In the genomic region with DNA sequence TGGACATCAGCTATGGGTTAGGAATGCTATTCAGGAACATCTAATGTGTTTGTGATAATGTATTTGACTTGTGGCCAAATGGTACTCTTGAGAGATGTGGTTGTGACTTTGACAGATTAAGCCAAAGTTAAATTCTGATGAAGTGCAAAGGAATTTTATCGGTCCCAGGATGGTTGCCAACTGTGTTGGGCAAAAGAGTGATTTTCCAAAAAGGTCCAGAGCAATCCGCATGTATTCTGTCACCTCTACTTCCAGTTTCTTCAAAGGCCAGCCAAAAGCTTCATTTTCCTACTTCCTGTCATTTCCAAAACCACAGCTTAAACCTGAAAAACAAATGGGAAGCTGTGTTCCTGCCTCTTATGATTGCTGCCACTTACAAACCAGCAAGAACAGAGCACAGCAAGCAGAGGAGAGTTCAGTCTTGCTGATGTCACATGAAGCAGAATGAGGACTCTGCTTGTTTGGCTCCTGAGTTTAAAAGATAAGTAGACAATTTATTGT, we compare ENCODE assay signal across 10 cellular contexts. TPM values are rescaled to one million over a fixed set of nuclear protein-coding genes. Genes with fewer than 3 reads are reported as not detected.
DNase-seq lines count a peak whose midpoint lies in the region; TF ChIP-seq lines count a peak whose summit lies in the region.
"Had no signal": no experiment of that assay in that cellular context is flagged by ENCODE, and none has a peak within 500 bp of the region (broad histone marks: within the 10 kb centered on the region; RNA-seq: fewer than 3 reads in every experiment).

No MANE protein-coding gene starts in this region.

- H3K27me3 ChIP-seq in BLaER1 (no peaks in the 10 kb centered on the region), mesenchymal stem cell (ENCODE audit: control insufficient read depth in 1 of 2, insufficient read depth in 1 of 2, low read length in 2 of 2) (peaks cover 0 to 30% of the 10 kb centered on the region in 2 experiments), Caco-2 (replicated peaks; ENCODE audit: control insufficient read depth, insufficient read depth, low read length) (no peaks in the 10 kb centered on the region), neuronal stem cell (ENCODE audit: control insufficient read depth in 3 of 3, insufficient read depth in 3 of 3, low read depth in 1 of 3, low read length in 3 of 3) (no peaks in the 10 kb centered on the region)

- no peaks in the 10 kb centered on the region for H3K79me1 ChIP-seq in mesenchymal stem cell (replicated peaks; ENCODE audit: low read length, poor library complexity, severe bottlenecking)
- H3K79me1 ChIP-seq in neuronal stem cell (ENCODE audit: low read depth, low read length), result no peaks in the 10 kb centered on the region

- intact Hi-C loops in Caco-2 (cut with micrococcal nuclease; ENCODE audit: unreplicated experiment), result no loop called here

- no peak overlapping the region for H3K18ac ChIP-seq in mesenchymal stem cell (ENCODE audit: low read depth in 1 of 2, low read length in 2 of 2)
- H3K18ac ChIP-seq in neuronal stem cell (ENCODE audit: low read length), result no peak overlapping the region

- no TSS peak for BruUV-seq in Caco-2 (replicated peaks; lab: Mats Ljungman, UMichigan)

- H3K4me3 Mint-ChIP-seq in IgD-negative memory B cell (peak overlapping the region in 2 of 4 donors; percentile 31 to 90), Caco-2 (ENCODE audit: unreplicated experiment) (no peak overlapping the region)

- CTCF ChIA-PET in Caco-2 (lab: Charles Lee), result no interaction called here

- H4K91ac ChIP-seq in mesenchymal stem cell (ENCODE audit: low read length) (no peak overlapping the region), neuronal stem cell (ENCODE audit: low read depth, low read length, poor library complexity) (no peak overlapping the region)

- POLR2A ChIA-PET in Caco-2 (lab: Charles Lee), result no interaction called here

- peaks cover 48 to 56% (median 51%) of the 10 kb centered on the region in 3 donors for H3K4me1 Mint-ChIP-seq in IgD-negative memory B cell
- H3K4me1 Mint-ChIP-seq in Caco-2 (ENCODE audit: low read depth, unreplicated experiment), result no peaks in the 10 kb centered on the region

- WGBS in mesenchymal stem cell, result 68% methylated on average over 2 of the region's 2 CpGs
- no CpG with 5 or more reads among the region's 2 CpGs for WGBS in neuronal stem cell (ENCODE audit: extremely low coverage in 2 of 2, insufficient read length in 2 of 2, insufficient replicate concordance in 1 of 2), 2 donors

- peak overlapping the region; percentile 64 for H3K9ac ChIP-seq in BLaER1
- H3K9ac ChIP-seq in mesenchymal stem cell (ENCODE audit: low read length), result peak overlapping the region; percentile 40
- H3K9ac ChIP-seq in neuronal stem cell (ENCODE audit: low read depth, low read length, poor library complexity), result no peak overlapping the region

- no peak overlapping the region for H2BK15ac ChIP-seq in mesenchymal stem cell (ENCODE audit: low read depth, poor library complexity, severe bottlenecking)
- no peak overlapping the region for H2BK15ac ChIP-seq in neuronal stem cell (ENCODE audit: low read length)

- no peak overlapping the region for H2BK120ac ChIP-seq in mesenchymal stem cell (ENCODE audit: low read depth, low read length)
- no peak overlapping the region for H2BK120ac ChIP-seq in neuronal stem cell (ENCODE audit: low read depth, low read length)

- no peak overlapping the region for H3K14ac ChIP-seq in mesenchymal stem cell (ENCODE audit: low read length in 2 of 2)
- H3K14ac ChIP-seq in neuronal stem cell (ENCODE audit: low read length), result no peak overlapping the region

- H3K27ac Mint-ChIP-seq in IgD-negative memory B cell (peak overlapping the region in 2 of 3 donors; percentile 12 to 96), Caco-2 (ENCODE audit: unreplicated experiment) (no peak overlapping the region)

- H3K27ac ChIP-seq in BLaER1 (peak overlapping the region; percentile 84), mesenchymal stem cell (ENCODE audit: low read length, poor library complexity, severe bottlenecking) (no peak overlapping the region), neuronal stem cell (replicated peaks; ENCODE audit: low read length) (no peak overlapping the region)

- TF ChIP-seq CTCF in cardiac fibroblast (IDR thresholded peaks at IDR 0.05; ENCODE audit: low read depth, low read length) (no peak), Caco-2 (IDR thresholded peaks at IDR 0.05; ENCODE audit: insufficient read depth in 1 of 2, low read depth in 1 of 2, low read length in 1 of 2, severe bottlenecking in 1 of 2, unreplicated experiment in 1 of 2) (no peak)

- H2AFZ ChIP-seq in mesenchymal stem cell (ENCODE audit: low read depth, low read length) (no peak overlapping the region), neuronal stem cell (ENCODE audit: low read length) (no peak overlapping the region)

- H3K4me2 ChIP-seq in BLaER1 (peak overlapping the region; percentile 75), mesenchymal stem cell (ENCODE audit: low read length, poor library complexity, severe bottlenecking) (no peak overlapping the region), neuronal stem cell (ENCODE audit: insufficient read depth, low read length, poor library complexity, severe bottlenecking) (no peak overlapping the region)

- H3K27me3 Mint-ChIP-seq in IgD-negative memory B cell, result no peaks in the 10 kb centered on the region
- H3K27me3 Mint-ChIP-seq in Caco-2 (ENCODE audit: insufficient read depth, unreplicated experiment), result peaks cover 4% of the 10 kb centered on the region

- H3K23ac ChIP-seq in mesenchymal stem cell (ENCODE audit: low read length in 2 of 2), result no peak overlapping the region
- no peak overlapping the region for H3K23ac ChIP-seq in neuronal stem cell (ENCODE audit: low read depth, low read length, poor library complexity)

- H3K36me3 Mint-ChIP-seq in IgD-negative memory B cell (no peaks in the 10 kb centered on the region), Caco-2 (ENCODE audit: insufficient read depth, unreplicated experiment) (no peaks in the 10 kb centered on the region)

- H4K20me1 ChIP-seq in BLaER1, result no peaks in the 10 kb centered on the region

- H2BK5ac ChIP-seq in mesenchymal stem cell (ENCODE audit: low read depth, low read length, poor library complexity, severe bottlenecking) (no peak overlapping the region), neuronal stem cell (ENCODE audit: low read length) (no peak overlapping the region)

- DNase-seq in cardiac fibroblast (ENCODE audit: low read depth in 2 of 2) (peak; percentile 54 to 88), mesenchymal stem cell (peak; percentile 31), NCI-H446 treated with DMSO at 0.1 percent for 48 hours (lab: John Stamatoyannopoulos, UW) (no peak), Caco-2 (no peak), neuronal stem cell (ENCODE audit: low spot score) (no peak)
- no peak for DNase-seq in activated CD8-positive, alpha-beta memory T cell treated with anti-CD3 and anti-CD28 coated beads, Interleukin-2, amount 50 U/mL, for 4 hours
- DNase-seq: activated T-cell treated with anti-CD3 and anti-CD28 coated beads for 4 hours, NCI-H510A treated with DMSO at 0.1 percent for 48 hours had no signal

- H3K4me3 ChIP-seq in BLaER1 (peak overlapping the region; percentile 65), cardiac fibroblast (replicated peaks in 1 of 2; ENCODE audit: low read depth in 2 of 2, low read length in 2 of 2) (no peak overlapping the region), mesenchymal stem cell (ENCODE audit: insufficient read depth in 1 of 2, low read depth in 1 of 2, low read length in 2 of 2) (no peak overlapping the region), Caco-2 (ENCODE audit: low read depth, low read length) (no peak overlapping the region), neuronal stem cell (ENCODE audit: low read length in 2 of 2) (no peak overlapping the region)

- H3K9me3 Mint-ChIP-seq in IgD-negative memory B cell (no peaks in the 10 kb centered on the region), Caco-2 (ENCODE audit: unreplicated experiment) (no peaks in the 10 kb centered on the region)

- H3K4me1 ChIP-seq in BLaER1 (peaks cover 100% of the 10 kb centered on the region), mesenchymal stem cell (ENCODE audit: control insufficient read depth, insufficient read depth, low read depth, low read length) (peaks cover 2% of the 10 kb centered on the region), Caco-2 (no peaks in the 10 kb centered on the region), neuronal stem cell (ENCODE audit: control insufficient read depth in 2 of 2, insufficient read depth in 1 of 2, low read depth in 1 of 2, low read length in 2 of 2) (peaks cover 1 to 4% of the 10 kb centered on the region in 2 donors)

- H3K36me3 ChIP-seq in BLaER1 (0 out of 2 replicates have a peak, but pooled peaks cover 6% of the 10 kb centered on the region), mesenchymal stem cell (ENCODE audit: control insufficient read depth in 1 of 2, insufficient read depth in 2 of 2, low read depth in 1 of 2, low read length in 2 of 2) (no peaks in the 10 kb centered on the region), Caco-2 (ENCODE audit: control insufficient read depth, insufficient read depth, low read length) (no peaks in the 10 kb centered on the region), neuronal stem cell (replicated peaks in 1 of 2; ENCODE audit: control insufficient read depth in 2 of 2, insufficient read depth in 2 of 2, low read length in 2 of 2) (no peaks in the 10 kb centered on the region)

- peaks cover 13% of the 10 kb centered on the region; the same call in 1 of the 2 replicates for H3K9me3 ChIP-seq in BLaER1
- no peaks in the 10 kb centered on the region for H3K9me3 ChIP-seq in mesenchymal stem cell (ENCODE audit: control insufficient read depth, low read length)
- no peaks in the 10 kb centered on the region for H3K9me3 ChIP-seq in Caco-2
- no peaks in the 10 kb centered on the region for H3K9me3 ChIP-seq in neuronal stem cell (replicated peaks in 1 of 2; ENCODE audit: control insufficient read depth in 2 of 2, insufficient read depth in 1 of 2, low read depth in 1 of 2, low read length in 2 of 2)

- no peak overlapping the region for H2AK5ac ChIP-seq in mesenchymal stem cell (ENCODE audit: low read length, severe bottlenecking)
- H2AK5ac ChIP-seq in neuronal stem cell (ENCODE audit: low read depth, low read length), result no peak overlapping the region

- H4K8ac ChIP-seq in mesenchymal stem cell (ENCODE audit: low read length) (no peak overlapping the region), neuronal stem cell (ENCODE audit: low read depth, low read length) (no peak overlapping the region)

- H3K4ac ChIP-seq in mesenchymal stem cell (ENCODE audit: low read depth in 1 of 2, low read length in 2 of 2) (no peak overlapping the region), neuronal stem cell (ENCODE audit: low read length) (no peak overlapping the region)

- H2BK12ac ChIP-seq in mesenchymal stem cell (ENCODE audit: low read length in 2 of 2), result no peak overlapping the region
- no peak overlapping the region for H2BK12ac ChIP-seq in neuronal stem cell (ENCODE audit: low read length)

RNA-seq across cellular contexts. Expression of a gene that starts 59.8 kb away (rescaled TPM):
- polyA plus RNA-seq in IgD-negative memory B cell, result 31.7 TPM
- polyA plus RNA-seq in mesenchymal stem cell (2013, experiment 1 of 2), result 1.3 TPM
- 1.5 TPM for polyA plus RNA-seq in mesenchymal stem cell (2013, experiment 2 of 2)
- 0.49 and 0.61 TPM in 2 replicates for total RNA-seq in Caco-2 (2022)
- polyA plus RNA-seq in neuronal stem cell (2013, experiment 1 of 2), result 0.53 TPM
- polyA plus RNA-seq in neuronal stem cell (2013, experiment 2 of 2), result 0.71 TPM

Comparison
In these comparisons a context has a peak if more than half of its experiments do, and no peak if none do; other contexts are left out.
1. DNase-seq: peak in cardiac fibroblast (2 of 2) and mesenchymal stem cell (single experiment); none in NCI-H446 treated with DMSO at 0.1 percent for 48 hours (single experiment), Caco-2 (0 of 2), neuronal stem cell (single experiment) and activated CD8-positive, alpha-beta memory T cell treated with anti-CD3 and anti-CD28 coated beads, Interleukin-2, amount 50 U/mL, for 4 hours (single experiment).